Comparison of ENCODE assay signal across 21 cellular contexts in genomic region chr11:73347067-73347466, GRCh38. TPM values are rescaled to one million over a fixed set of nuclear protein-coding genes. Genes with fewer than 3 reads are reported as not detected.
DNase-seq lines count a peak whose midpoint lies in the region; ATAC-seq and TF ChIP-seq lines count a peak whose summit lies in the region.
"Had no signal": no experiment of that assay in that cellular context is flagged by ENCODE, and none has a peak within 500 bp of the region (broad histone marks: within the 10 kb centered on the region; RNA-seq: fewer than 3 reads in every experiment).

No MANE protein-coding gene starts in this region.

- peaks cover 5 to 33% (median 20%) of the 10 kb centered on the region in 3 donors for H3K36me3 ChIP-seq in tibial artery

- no peak overlapping the region for H3K4me3 Mint-ChIP-seq in activated naive CD8-positive, alpha-beta T cell treated with anti-CD3 and anti-CD28 coated beads, Interleukin-2, amount 50 U/mL, for 24 hours
- H3K4me3 Mint-ChIP-seq: CD4-positive, alpha-beta T cell; T-cell had no signal

- H3K9me3 ChIP-seq in right cardiac atrium (ENCODE audit: control insufficient read depth, low read length): no peaks in the 10 kb centered on the region
- no peaks in the 10 kb centered on the region for H3K9me3 ChIP-seq in tibial artery
- H3K9me3 ChIP-seq: SK-N-SH had no signal

- WGBS in right cardiac atrium: 84% methylated on average over 12 of the region's 12 CpGs

- peak; percentile 11 for DNase-seq in Right ventricle myocardium inferior (ENCODE audit: missing footprints)
- no peak for DNase-seq in right cardiac atrium
- DNase-seq in NCI-H345 (lab: John Stamatoyannopoulos, UW): peak; percentile 71
- DNase-seq in cerebellum (ENCODE audit: low spot score): peak; percentile 50
- DNase-seq in tibial artery: no peak
- DNase-seq in activated naive CD8-positive, alpha-beta T cell treated with anti-CD3 and anti-CD28 coated beads, Interleukin-2, amount 50 U/mL, for 24 hours: no peak
- DNase-seq in stimulated activated naive CD4-positive, alpha-beta T cell treated with Interleukin-2 at 50 U/mL for 16 hours (lab: John Stamatoyannopoulos, UW): no peak
- DNase-seq: Calu3; CD4-positive, alpha-beta T cell; DMS53; EL; Karpas-422; NCI-H1105; NCI-H1694 treated with DMSO at 0.1 percent for 48 hours; NCI-H510A; NCI-H82; OCI-M1; SHP77 treated with DMSO at 0.1 percent for 48 hours; SK-N-SH; T-cell had no signal

- H3K4me1 ChIP-seq in right cardiac atrium (ENCODE audit: control insufficient read depth, insufficient read depth, low read length): no peaks in the 10 kb centered on the region
- H3K4me1 ChIP-seq in tibial artery: peaks cover 0 to 85% (median 60%) of the 10 kb centered on the region in 4 donors

- H3K4me3 ChIP-seq in right cardiac atrium (ENCODE audit: low read length) (no peak overlapping the region), tibial artery (no peak overlapping the region)

- H3K27ac Mint-ChIP-seq in activated naive CD8-positive, alpha-beta T cell treated with anti-CD3 and anti-CD28 coated beads, Interleukin-2, amount 50 U/mL, for 24 hours: no peak overlapping the region
- H3K27ac Mint-ChIP-seq: CD4-positive, alpha-beta T cell had no signal

- H3K36me3 Mint-ChIP-seq in activated naive CD8-positive, alpha-beta T cell treated with anti-CD3 and anti-CD28 coated beads, Interleukin-2, amount 50 U/mL, for 24 hours (ENCODE audit: low read depth): no peaks in the 10 kb centered on the region
- H3K36me3 Mint-ChIP-seq: T-cell had no signal

- ATAC-seq in Right ventricle myocardium inferior (no peak), right cardiac atrium (no peak), HG03469 (IDR thresholded peaks at IDR 0.05; ENCODE audit: unreplicated experiment) (no peak)
- no peak for ATAC-seq in activated naive CD8-positive, alpha-beta T cell treated with anti-CD3 and anti-CD28 coated beads, Interleukin-2, amount 50 U/mL, for 24 hours
- ATAC-seq: T-cell had no signal

- intact Hi-C loops in Right ventricle myocardium inferior (cut with DNase I): no loop called here
- intact Hi-C loops in right cardiac atrium (cut with DNase I): no loop called here
- intact Hi-C loops in tibial artery (cut with DNase I; ENCODE audit: low total_unique reads): no loop called here

- no peaks in the 10 kb centered on the region for H3K9me3 Mint-ChIP-seq in activated naive CD8-positive, alpha-beta T cell treated with anti-CD3 and anti-CD28 coated beads, Interleukin-2, amount 50 U/mL, for 24 hours
- H3K9me3 Mint-ChIP-seq: CD4-positive, alpha-beta T cell; T-cell had no signal

- TF ChIP-seq CTCF in tibial artery (IDR thresholded peaks at IDR 0.05): no peak

- peaks cover 2% of the 10 kb centered on the region for H3K27me3 Mint-ChIP-seq in activated naive CD8-positive, alpha-beta T cell treated with anti-CD3 and anti-CD28 coated beads, Interleukin-2, amount 50 U/mL, for 24 hours
- H3K27me3 Mint-ChIP-seq: CD4-positive, alpha-beta T cell had no signal

- H3K27ac ChIP-seq in right cardiac atrium (ENCODE audit: low read length): no peak overlapping the region
- peak overlapping the region; percentile 72 to 78 for H3K27ac ChIP-seq in tibial artery

- no peaks in the 10 kb centered on the region for H3K27me3 ChIP-seq in right cardiac atrium (ENCODE audit: control insufficient read depth, insufficient read depth)
- no peaks in the 10 kb centered on the region for H3K27me3 ChIP-seq in tibial artery

- peaks cover 2% of the 10 kb centered on the region for H3K4me1 Mint-ChIP-seq in activated naive CD8-positive, alpha-beta T cell treated with anti-CD3 and anti-CD28 coated beads, Interleukin-2, amount 50 U/mL, for 24 hours

RNA-seq across cellular contexts. Expression of gene RELT, which starts 29.1 kb away (rescaled TPM):
- total RNA-seq in Right ventricle myocardium inferior (2.3 TPM), right cardiac atrium (10 to 100 TPM in 1 of 4 donors, 1 to 10 TPM in 3; 3.9 to 11.2 (median 7.0) TPM), cerebellum (4.4 TPM)
- 4.1 TPM for polyA plus RNA-seq in right cardiac atrium

RNA-seq across cellular contexts. Expression of gene ARHGEF17, which starts 39.0 kb away (rescaled TPM):
- 57.1 TPM for total RNA-seq in Right ventricle myocardium inferior
- 10 to 100 TPM; 47.6 to 53.8 (median 49.3) TPM for total RNA-seq in right cardiac atrium
- polyA plus RNA-seq in right cardiac atrium: 34.0 TPM
- total RNA-seq in cerebellum: 33.0 TPM
- total RNA-seq: CD4-positive, alpha-beta T cell had no signal

Comparison
In these comparisons a context has a peak if more than half of its experiments do, and no peak if none do; other contexts are left out.
1. DNase-seq: peak in Right ventricle myocardium inferior (single experiment), NCI-H345 (single experiment) and cerebellum (single experiment); none in right cardiac atrium (0 of 3), tibial artery (0 of 2), activated naive CD8-positive, alpha-beta T cell treated with anti-CD3 and anti-CD28 coated beads, Interleukin-2, amount 50 U/mL, for 24 hours (single experiment) and stimulated activated naive CD4-positive, alpha-beta T cell treated with Interleukin-2 at 50 U/mL for 16 hours (single experiment).